Comparison of ENCODE assay signal across 11 cellular contexts in genomic region chr5:103444333-103445038, GRCh38.
A peak's percentile ranks its signal among the peaks of the same experiment; 100 is the strongest.
DNase-seq lines count a peak whose midpoint lies in the region; ATAC-seq and TF ChIP-seq lines count a peak whose summit lies in the region.
"Had no signal": no experiment of that assay in that cellular context is flagged by ENCODE, and none has a peak within 500 bp of the region (broad histone marks: within the 10 kb centered on the region; RNA-seq: fewer than 3 reads in every experiment).

No MANE protein-coding gene starts in this region.

- no peak for DNase-seq in cardiac muscle cell (ENCODE audit: low read depth in 1 of 2, low spot score in 1 of 2)
- DNase-seq in heart left ventricle, result no peak
- DNase-seq in adrenal gland, result peak in 4 of 7 donors; percentile 28 to 59 (median 44)
- DNase-seq in posterior vena cava (ENCODE audit: low spot score), result no peak
- no peak for DNase-seq in CD14-positive monocyte (ENCODE audit: low spot score)
- DNase-seq: stimulated activated naive CD8-positive, alpha-beta T cell treated with anti-CD3 and anti-CD28 coated beads, Interleukin-15, Interleukin-2, amounts not matched to agents 100 U/mL and 50 U/mL, for 24 hours had no signal

- no peaks in the 10 kb centered on the region for H3K27me3 ChIP-seq in cardiac muscle cell
- no peaks in the 10 kb centered on the region for H3K27me3 ChIP-seq in heart left ventricle
- no peaks in the 10 kb centered on the region for H3K27me3 ChIP-seq in adrenal gland

- H3K4me1 ChIP-seq in cardiac muscle cell (ENCODE audit: low read depth), result peaks cover 20% of the 10 kb centered on the region
- H3K4me1 ChIP-seq in heart left ventricle, result peaks cover 0 to 10% (median 0%) of the 10 kb centered on the region in 12 donors
- peaks cover 0 to 9% of the 10 kb centered on the region in 2 donors for H3K4me1 ChIP-seq in adrenal gland (replicated peaks in 1 of 2)

- intact Hi-C loops in heart left ventricle (cut with DNase I), result no loop called here
- intact Hi-C loops in adrenal gland (cut with DNase I), result no loop called here
- intact Hi-C loops in posterior vena cava (cut with DNase I), result no loop called here
- intact Hi-C loops in CD14-positive monocyte (cut with micrococcal nuclease), result no loop called here

- H3K27ac ChIP-seq in cardiac muscle cell, result peak overlapping the region; percentile 52
- no peak overlapping the region for H3K27ac ChIP-seq in heart left ventricle
- peak overlapping the region in 2 of 5 donors; percentile 1 to 2 for H3K27ac ChIP-seq in adrenal gland
- H3K27ac ChIP-seq: RWPE1 had no signal

- H3K27ac Mint-ChIP-seq in CD14-positive monocyte, result peak overlapping the region in 1 of 7 donors; percentile 0
- H3K27ac Mint-ChIP-seq: dendritic cell treated with granulocyte-macrophage colony-stimulating factor and Interleukin-4, amounts not matched to agents 40 ng/mL and 50 ng/mL, for 4 days had no signal

- H3K4me3 ChIP-seq in cardiac muscle cell (no peak overlapping the region), heart left ventricle (no peak overlapping the region), adrenal gland (no peak overlapping the region)

- no peak for TF ChIP-seq CTCF in cardiac muscle cell (IDR thresholded peaks at IDR 0.05; ENCODE audit: low read depth, low read length)
- no peak for TF ChIP-seq CTCF in heart left ventricle (IDR thresholded peaks at IDR 0.05)
- TF ChIP-seq CTCF in adrenal gland (IDR thresholded peaks at IDR 0.05), result no peak
- TF ChIP-seq CTCF in CD14-positive monocyte (IDR thresholded peaks at IDR 0.05), result no peak

- TF ChIP-seq POLR2A in heart left ventricle (IDR thresholded peaks at IDR 0.05) (no peak), adrenal gland (IDR thresholded peaks at IDR 0.05) (no peak)

- ATAC-seq in heart left ventricle (no peak), HG03439 (IDR thresholded peaks at IDR 0.05; ENCODE audit: unreplicated experiment) (peak; percentile 79), GM21825 (IDR thresholded peaks at IDR 0.05; ENCODE audit: unreplicated experiment) (no peak), HG02840 (IDR thresholded peaks at IDR 0.05; ENCODE audit: low FRiP score, unreplicated experiment) (no peak)
- ATAC-seq: stimulated activated naive CD8-positive, alpha-beta T cell treated with anti-CD3 and anti-CD28 coated beads, Interleukin-15, Interleukin-2, amounts not matched to agents 100 U/mL and 50 U/mL, for 24 hours had no signal

- H3K36me3 Mint-ChIP-seq in CD14-positive monocyte, result no peaks in the 10 kb centered on the region

- no peaks in the 10 kb centered on the region for H3K27me3 Mint-ChIP-seq in CD14-positive monocyte (ENCODE audit: low read depth in 3 of 3)
- H3K27me3 Mint-ChIP-seq: dendritic cell treated with granulocyte-macrophage colony-stimulating factor and Interleukin-4, amounts not matched to agents 40 ng/mL and 50 ng/mL, for 4 days had no signal

- H3K36me3 ChIP-seq in cardiac muscle cell (no peaks in the 10 kb centered on the region), heart left ventricle (no peaks in the 10 kb centered on the region), adrenal gland (replicated peaks in 1 of 2) (no peaks in the 10 kb centered on the region)

- H3K9me3 ChIP-seq in cardiac muscle cell (ENCODE audit: low read depth), result no peaks in the 10 kb centered on the region
- H3K9me3 ChIP-seq in heart left ventricle, result peaks cover 0 to 17% (median 7%) of the 10 kb centered on the region in 12 donors
- no peaks in the 10 kb centered on the region for H3K9me3 ChIP-seq in adrenal gland (replicated peaks in 1 of 3)

- H3K4me3 Mint-ChIP-seq in CD14-positive monocyte, result no peak overlapping the region
- H3K4me3 Mint-ChIP-seq: dendritic cell treated with granulocyte-macrophage colony-stimulating factor and Interleukin-4, amounts not matched to agents 40 ng/mL and 50 ng/mL, for 4 days had no signal

- 79 to 85% (median 82%) methylated on average over 4 of the region's 4 CpGs for WGBS in heart left ventricle, 4 donors
- 59 to 65% (median 61%) methylated on average over 4 of the region's 4 CpGs for WGBS in adrenal gland, 4 donors

- peaks cover 5% of the 10 kb centered on the region for H3K4me1 Mint-ChIP-seq in CD14-positive monocyte

- peaks cover 6 to 22% (median 10%) of the 10 kb centered on the region in 7 donors for H3K9me3 Mint-ChIP-seq in CD14-positive monocyte

Comparison
In these comparisons a context has a peak if more than half of its experiments do, and no peak if none do; other contexts are left out.
1. DNase-seq: peak in adrenal gland (4 of 7); none in cardiac muscle cell (0 of 2), heart left ventricle (0 of 5), posterior vena cava (single experiment) and CD14-positive monocyte (single experiment).